1 cellular context compared by ENCODE assay signal in the genomic region with DNA sequence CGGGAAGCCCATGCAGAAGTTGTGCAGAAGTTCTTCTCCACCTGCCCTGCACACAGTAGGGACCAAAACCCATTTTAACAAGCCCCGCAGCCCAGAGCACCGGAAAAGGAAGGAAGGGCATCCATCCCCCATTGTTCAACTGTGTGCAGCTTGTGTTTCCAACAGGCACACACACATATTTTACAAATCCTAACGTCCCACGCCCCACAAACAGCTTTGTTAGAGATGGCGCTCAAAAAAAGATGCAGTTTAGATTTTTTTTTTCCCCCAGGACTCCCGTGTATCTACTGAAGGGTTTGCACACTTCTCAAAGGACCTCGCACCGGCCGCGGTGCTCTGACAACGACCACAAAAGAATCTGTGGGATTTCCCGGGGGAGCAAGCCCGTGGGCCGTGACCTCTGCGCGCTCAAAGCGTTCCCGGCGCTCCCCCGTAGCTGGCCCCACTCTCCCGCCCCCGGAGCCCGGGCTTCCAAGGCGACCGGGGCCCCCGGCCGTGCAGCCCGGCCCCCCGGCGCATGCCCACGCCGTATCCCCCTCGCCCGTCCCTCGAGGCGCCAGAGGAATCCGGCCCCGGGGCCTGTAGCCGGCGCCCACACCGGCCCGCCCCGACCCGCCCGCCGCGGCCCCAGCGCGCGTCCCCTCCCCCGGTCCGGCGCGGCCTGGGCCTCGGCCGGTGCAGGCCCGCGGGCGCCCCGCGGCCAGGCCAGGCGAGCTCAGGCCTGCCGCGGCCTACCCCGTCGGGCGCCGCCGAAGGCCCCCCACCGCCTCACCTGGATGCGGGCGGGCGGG.
TF ChIP-seq lines count a peak whose summit lies in the region.

No MANE protein-coding gene starts in this region.

TF ChIP-seq in HepG2, 621 proteins besides CTCF, POLR2A, EP300 and RAD21 (continued from another document):
- TF ChIP-seq RERE (CRISPR knock-in tag; IDR thresholded peaks at IDR 0.05; ENCODE audit: low read depth) (no peak), ZNF414 (CRISPR knock-in tag; IDR thresholded peaks at IDR 0.05) (no peak), ZNF12 (CRISPR knock-in tag; IDR thresholded peaks at IDR 0.05) (no peak), ZMYM4 (CRISPR knock-in tag; IDR thresholded peaks at IDR 0.05) (no peak), BCLAF1 (IDR thresholded peaks at IDR 0.05) (no peak), NCOA1 (CRISPR knock-in tag; IDR thresholded peaks at IDR 0.05) (no peak), HES4 (CRISPR knock-in tag; IDR thresholded peaks at IDR 0.05; ENCODE audit: borderline replicate concordance) (no peak), CHCHD3 (CRISPR knock-in tag; IDR thresholded peaks at IDR 0.05) (no peak), GLI4 (CRISPR knock-in tag; IDR thresholded peaks at IDR 0.05; ENCODE audit: borderline replicate concordance) (no peak), NPAS2 (CRISPR knock-in tag; IDR thresholded peaks at IDR 0.05; ENCODE audit: borderline replicate concordance) (no peak)
- TF ChIP-seq, protein P1, sequence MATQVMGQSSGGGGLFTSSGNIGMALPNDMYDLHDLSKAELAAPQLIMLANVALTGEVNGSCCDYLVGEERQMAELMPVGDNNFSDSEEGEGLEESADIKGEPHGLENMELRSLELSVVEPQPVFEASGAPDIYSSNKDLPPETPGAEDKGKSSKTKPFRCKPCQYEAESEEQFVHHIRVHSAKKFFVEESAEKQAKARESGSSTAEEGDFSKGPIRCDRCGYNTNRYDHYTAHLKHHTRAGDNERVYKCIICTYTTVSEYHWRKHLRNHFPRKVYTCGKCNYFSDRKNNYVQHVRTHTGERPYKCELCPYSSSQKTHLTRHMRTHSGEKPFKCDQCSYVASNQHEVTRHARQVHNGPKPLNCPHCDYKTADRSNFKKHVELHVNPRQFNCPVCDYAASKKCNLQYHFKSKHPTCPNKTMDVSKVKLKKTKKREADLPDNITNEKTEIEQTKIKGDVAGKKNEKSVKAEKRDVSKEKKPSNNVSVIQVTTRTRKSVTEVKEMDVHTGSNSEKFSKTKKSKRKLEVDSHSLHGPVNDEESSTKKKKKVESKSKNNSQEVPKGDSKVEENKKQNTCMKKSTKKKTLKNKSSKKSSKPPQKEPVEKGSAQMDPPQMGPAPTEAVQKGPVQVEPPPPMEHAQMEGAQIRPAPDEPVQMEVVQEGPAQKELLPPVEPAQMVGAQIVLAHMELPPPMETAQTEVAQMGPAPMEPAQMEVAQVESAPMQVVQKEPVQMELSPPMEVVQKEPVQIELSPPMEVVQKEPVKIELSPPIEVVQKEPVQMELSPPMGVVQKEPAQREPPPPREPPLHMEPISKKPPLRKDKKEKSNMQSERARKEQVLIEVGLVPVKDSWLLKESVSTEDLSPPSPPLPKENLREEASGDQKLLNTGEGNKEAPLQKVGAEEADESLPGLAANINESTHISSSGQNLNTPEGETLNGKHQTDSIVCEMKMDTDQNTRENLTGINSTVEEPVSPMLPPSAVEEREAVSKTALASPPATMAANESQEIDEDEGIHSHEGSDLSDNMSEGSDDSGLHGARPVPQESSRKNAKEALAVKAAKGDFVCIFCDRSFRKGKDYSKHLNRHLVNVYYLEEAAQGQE (IDR thresholded peaks at IDR 0.05; ENCODE audit: borderline replicate concordance in 1 of 2, low read depth in 1 of 2, low read length in 2 of 2), result no peak
